6 cellular contexts compared by ENCODE assay signal in genomic region chr16:1049976-1050247, GRCh38. TPM values are rescaled to one million over a fixed set of nuclear protein-coding genes. Genes with fewer than 3 reads are reported as not detected.
"Had no signal": no experiment of that assay in that cellular context is flagged by ENCODE, and none has a peak within 500 bp of the region (broad histone marks: within the 10 kb centered on the region; RNA-seq: fewer than 3 reads in every experiment).

No MANE protein-coding gene starts in this region.

- H3K4me2 ChIP-seq: GM23338 had no signal

- H3K36me3 Mint-ChIP-seq: IgD-negative memory B cell had no signal

- H3K4me3 Mint-ChIP-seq: GM23338, H9, IgD-negative memory B cell had no signal

- H3K27ac Mint-ChIP-seq: GM23338, H9, IgD-negative memory B cell had no signal

- H3K4me1 Mint-ChIP-seq: GM23338, IgD-negative memory B cell had no signal

- DNase-seq: H9, HCEC 1CT, KG1 had no signal

- H3K4me3 ChIP-seq: GM23338 had no signal

- H3K9me3 Mint-ChIP-seq: GM23338, H9, IgD-negative memory B cell had no signal

RNA-seq across cellular contexts. Expression of gene SSTR5, which starts 22.6 kb away (rescaled TPM):
- polyA plus RNA-seq: IgD-negative memory B cell had no signal

RNA-seq across cellular contexts. Expression of gene C1QTNF8, which starts 46.1 kb away (rescaled TPM):
- total RNA-seq: GM23338, H1, H9 had no signal
- polyA plus RNA-seq: GM23338, H1, IgD-negative memory B cell had no signal
